Comparison of ENCODE assay signal across 25 cellular contexts in the genomic region with DNA sequence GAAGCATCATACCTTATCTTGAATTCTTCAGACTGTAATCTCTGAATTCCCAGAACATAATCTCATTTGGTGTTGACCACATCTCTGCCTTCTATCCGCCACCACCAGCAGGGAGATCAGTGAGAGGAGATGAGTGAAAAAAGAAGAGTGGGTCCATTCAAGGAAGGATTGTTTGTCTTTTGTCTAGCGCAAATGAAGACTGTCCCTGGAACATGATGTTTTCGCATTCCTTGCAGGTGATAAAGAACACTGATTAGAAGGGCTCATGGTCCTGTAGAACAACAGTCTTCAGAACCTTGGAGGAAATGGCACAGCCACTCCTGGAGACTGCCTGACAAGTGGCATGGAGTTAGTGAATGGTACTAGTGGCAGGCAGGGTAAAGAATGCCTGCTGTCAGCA.
"Had no signal": no experiment of that assay in that cellular context is flagged by ENCODE, and none has a peak within 500 bp of the region (broad histone marks: within the 10 kb centered on the region; RNA-seq: fewer than 3 reads in every experiment).

No MANE protein-coding gene starts in this region.

- H3K27ac ChIP-seq: left ventricle myocardium inferior, ovary, right atrium auricular region, skin epidermis, tibial nerve, upper lobe of left lung had no signal

- H3K36me3 Mint-ChIP-seq: naive thymus-derived CD4-positive, alpha-beta T cell; natural killer cell treated with Interleukin-12 subunit alpha and Interleukin-12 subunit beta and Interleukin-15 and Interleukin-18, amount 100 ng/mL, for 72 hours; stimulated activated memory B cell treated with anti-CD40 and anti-IgM and Interleukin-4, amounts not matched to agents 10 μg/mL and 1 μg/mL and 100 μg/mL, for 72 hours had no signal

- H3K27ac Mint-ChIP-seq: naive thymus-derived CD4-positive, alpha-beta T cell; natural killer cell treated with Interleukin-12 subunit alpha and Interleukin-12 subunit beta and Interleukin-15 and Interleukin-18, amount 100 ng/mL, for 72 hours; progenitor cell of endocrine pancreas; stimulated activated memory B cell treated with anti-CD40 and anti-IgM and Interleukin-4, amounts not matched to agents 10 μg/mL and 1 μg/mL and 100 μg/mL, for 72 hours; stimulated activated naive CD8-positive, alpha-beta T cell treated with anti-CD3 and anti-CD28 coated beads, Interleukin-15, amount 100 ng/mL, for 72 hours had no signal

- H3K9me3 ChIP-seq: left ventricle myocardium inferior, mucosa of descending colon, ovary, right atrium auricular region, tibial nerve, upper lobe of left lung had no signal

- ATAC-seq: left colon; mucosa of descending colon; naive thymus-derived CD4-positive, alpha-beta T cell; sciatic nerve; stimulated activated memory B cell treated with anti-CD40 and anti-IgM and Interleukin-4, amounts not matched to agents 10 μg/mL and 1 μg/mL and 100 μg/mL, for 72 hours; stimulated activated naive CD8-positive, alpha-beta T cell treated with anti-CD3 and anti-CD28 coated beads, Interleukin-15, amount 100 ng/mL, for 72 hours had no signal

- H3K4me3 Mint-ChIP-seq: naive thymus-derived CD4-positive, alpha-beta T cell; natural killer cell treated with Interleukin-12 subunit alpha and Interleukin-12 subunit beta and Interleukin-15 and Interleukin-18, amount 100 ng/mL, for 72 hours; stimulated activated memory B cell treated with anti-CD40 and anti-IgM and Interleukin-4, amounts not matched to agents 10 μg/mL and 1 μg/mL and 100 μg/mL, for 72 hours; stimulated activated naive CD8-positive, alpha-beta T cell treated with anti-CD3 and anti-CD28 coated beads, Interleukin-15, amount 100 ng/mL, for 72 hours had no signal

- H3K4me3 ChIP-seq: left ventricle myocardium inferior, lung, mucosa of descending colon, ovary, right atrium auricular region, skin epidermis, tibial nerve, upper lobe of left lung had no signal

- H3K36me3 ChIP-seq: left ventricle myocardium inferior, ovary, right atrium auricular region, tibial nerve, upper lobe of left lung had no signal

- H3K4me1 Mint-ChIP-seq: naive thymus-derived CD4-positive, alpha-beta T cell; stimulated activated memory B cell treated with anti-CD40 and anti-IgM and Interleukin-4, amounts not matched to agents 10 μg/mL and 1 μg/mL and 100 μg/mL, for 72 hours; stimulated activated naive CD8-positive, alpha-beta T cell treated with anti-CD3 and anti-CD28 coated beads, Interleukin-15, amount 100 ng/mL, for 72 hours had no signal

- H3K4me1 ChIP-seq: right atrium auricular region, tibial nerve, upper lobe of left lung had no signal

- DNase-seq: head of caudate nucleus; hippocampal formation; kidney; left colon; left ventricle myocardium inferior; midbrain; mucosa of descending colon; naive thymus-derived CD4-positive, alpha-beta T cell; ovary; stimulated activated CD4-positive, alpha-beta T cell treated with anti-CD3 and anti-CD28 coated beads, Interleukin-12 subunit alpha, Interleukin-12 subunit beta, amount 100 ng/mL, for 4 hours; stimulated activated CD4-positive, alpha-beta T cell treated with anti-CD3 and anti-CD28 coated beads, Interleukin-15, amount 100 ng/mL, for 24 hours; stimulated activated CD4-positive, alpha-beta T cell treated with anti-CD3 and anti-CD28 coated beads, Interleukin-2, amount 100 ng/mL, for 24 hours; stimulated activated CD4-positive, alpha-beta T cell treated with anti-CD3 and anti-CD28 coated beads, Interleukin-4, amount 100 ng/mL, for 1 hour; stimulated activated naive CD4-positive, alpha-beta T cell treated with Interleukin-2 at 50 U/mL for 16 hours; stimulated activated naive CD8-positive, alpha-beta T cell treated with anti-CD3 and anti-CD28 coated beads, Interleukin-15, amount 100 ng/mL, for 72 hours; substantia nigra; upper lobe of left lung had no signal

- H3K27me3 ChIP-seq: ovary, right atrium auricular region, tibial nerve, upper lobe of left lung had no signal
